ENCODE assay signal across 1 cellular context in the genomic region with DNA sequence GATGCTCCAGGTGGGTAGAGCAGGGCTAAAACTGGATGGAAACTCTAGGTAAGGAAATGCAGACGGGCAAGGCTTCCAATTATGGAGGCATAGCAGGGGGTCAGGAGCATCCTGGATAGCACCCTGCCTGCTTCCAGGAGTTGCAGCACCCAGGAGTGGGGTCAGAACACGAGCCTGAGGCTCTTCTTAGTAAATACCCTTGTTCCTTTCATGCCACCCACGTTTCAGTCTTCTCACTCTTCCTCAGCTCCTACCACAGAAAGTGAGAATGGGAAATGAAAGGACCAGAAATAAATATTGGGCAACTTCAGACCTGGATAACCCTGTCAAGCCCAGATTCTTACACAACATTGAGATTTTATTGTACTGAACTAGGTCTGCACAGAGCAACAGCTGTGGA.
TF ChIP-seq lines count a peak whose summit lies in the region.

No MANE protein-coding gene starts in this region.

TF ChIP-seq in GM12878, 131 proteins besides CTCF, POLR2A, EP300 and RAD21 (continues in another document):
- TF ChIP-seq IKZF1 (conservative IDR thresholded peaks at IDR 0.05) (peak; percentile 42; the same call in 1 of the 2 replicates), E2F8 (IDR thresholded peaks at IDR 0.05; ENCODE audit: low read depth, partially characterized antibody) (no peak), HSF1 (IDR thresholded peaks at IDR 0.05; ENCODE audit: low read depth, low read length) (no peak), ZBED1 (IDR thresholded peaks at IDR 0.05; ENCODE audit: borderline replicate concordance) (no peak), ZNF592 (IDR thresholded peaks at IDR 0.05) (no peak), MEF2B (IDR thresholded peaks at IDR 0.05; ENCODE audit: partially characterized antibody, poor library complexity, severe bottlenecking) (no peak), POLR2AphosphoS5 (IDR thresholded peaks at IDR 0.05; ENCODE audit: low read length) (no peak), EED (IDR thresholded peaks at IDR 0.05; ENCODE audit: low read depth) (peak; percentile 43; the same call in 1 of the 2 replicates), SREBF2 (IDR thresholded peaks at IDR 0.05; ENCODE audit: low read length) (no peak), ZBTB4 (CRISPR knock-in tag; IDR thresholded peaks at IDR 0.05) (no peak), HDAC6 (IDR thresholded peaks at IDR 0.05; ENCODE audit: unreplicated experiment) (no peak), SUPT20H (IDR thresholded peaks at IDR 0.05; ENCODE audit: borderline replicate concordance, control insufficient read depth, low read depth, low read length) (no peak), CBX3 (IDR thresholded peaks at IDR 0.05; ENCODE audit: borderline replicate concordance, low read depth) (no peak), SRF (IDR thresholded peaks at IDR 0.05; ENCODE audit: low read depth in 2 of 2, low read length in 2 of 2) (no peak), CBX5 (IDR thresholded peaks at IDR 0.05; ENCODE audit: low read depth) (no peak), CREB1 (IDR thresholded peaks at IDR 0.05; ENCODE audit: low read depth) (no peak), TBL1XR1 (IDR thresholded peaks at IDR 0.05; ENCODE audit: low read depth, low read length) (no peak), ETV6 (conservative IDR thresholded peaks at IDR 0.05 in 1 of 2, IDR thresholded peaks at IDR 0.05 in 1 of 2; ENCODE audit: borderline replicate concordance in 1 of 2, low read depth in 1 of 2) (no peak), TARDBP (IDR thresholded peaks at IDR 0.05; ENCODE audit: borderline replicate concordance) (no peak), YBX1 (IDR thresholded peaks at IDR 0.05) (no peak), SMAD5 (IDR thresholded peaks at IDR 0.05; ENCODE audit: low read depth) (no peak), RUNX3 (IDR thresholded peaks at IDR 0.05; ENCODE audit: low read length) (peak; percentile 53; the same call in 1 of the 2 replicates), BHLHE40 (IDR thresholded peaks at IDR 0.05; ENCODE audit: borderline replicate concordance in 1 of 2, low read depth in 2 of 2, low read length in 1 of 2) (no peak), NFXL1 (IDR thresholded peaks at IDR 0.05; ENCODE audit: borderline replicate concordance) (no peak), IKZF2 (IDR thresholded peaks at IDR 0.05) (0 out of 4 replicates have a peak, but pooled peaks of 1 of the 2 experiments have one; percentile 20), ZNF24 (IDR thresholded peaks at IDR 0.05) (no peak), RELA (IDR thresholded peaks at IDR 0.05; ENCODE audit: borderline replicate concordance, partially characterized antibody) (no peak), KAT2A (conservative IDR thresholded peaks at IDR 0.05; ENCODE audit: control insufficient read depth, low read depth, low read length) (no peak), HDAC2 (IDR thresholded peaks at IDR 0.05) (no peak), RFX5 (IDR thresholded peaks at IDR 0.05; ENCODE audit: low read depth, low read length) (no peak), MYB (IDR thresholded peaks at IDR 0.05; ENCODE audit: borderline replicate concordance, low read depth, low read length) (no peak), POLR2AphosphoS2 (IDR thresholded peaks at IDR 0.05; ENCODE audit: low read depth, low read length) (no peak)
- TF ChIP-seq, protein P1, sequence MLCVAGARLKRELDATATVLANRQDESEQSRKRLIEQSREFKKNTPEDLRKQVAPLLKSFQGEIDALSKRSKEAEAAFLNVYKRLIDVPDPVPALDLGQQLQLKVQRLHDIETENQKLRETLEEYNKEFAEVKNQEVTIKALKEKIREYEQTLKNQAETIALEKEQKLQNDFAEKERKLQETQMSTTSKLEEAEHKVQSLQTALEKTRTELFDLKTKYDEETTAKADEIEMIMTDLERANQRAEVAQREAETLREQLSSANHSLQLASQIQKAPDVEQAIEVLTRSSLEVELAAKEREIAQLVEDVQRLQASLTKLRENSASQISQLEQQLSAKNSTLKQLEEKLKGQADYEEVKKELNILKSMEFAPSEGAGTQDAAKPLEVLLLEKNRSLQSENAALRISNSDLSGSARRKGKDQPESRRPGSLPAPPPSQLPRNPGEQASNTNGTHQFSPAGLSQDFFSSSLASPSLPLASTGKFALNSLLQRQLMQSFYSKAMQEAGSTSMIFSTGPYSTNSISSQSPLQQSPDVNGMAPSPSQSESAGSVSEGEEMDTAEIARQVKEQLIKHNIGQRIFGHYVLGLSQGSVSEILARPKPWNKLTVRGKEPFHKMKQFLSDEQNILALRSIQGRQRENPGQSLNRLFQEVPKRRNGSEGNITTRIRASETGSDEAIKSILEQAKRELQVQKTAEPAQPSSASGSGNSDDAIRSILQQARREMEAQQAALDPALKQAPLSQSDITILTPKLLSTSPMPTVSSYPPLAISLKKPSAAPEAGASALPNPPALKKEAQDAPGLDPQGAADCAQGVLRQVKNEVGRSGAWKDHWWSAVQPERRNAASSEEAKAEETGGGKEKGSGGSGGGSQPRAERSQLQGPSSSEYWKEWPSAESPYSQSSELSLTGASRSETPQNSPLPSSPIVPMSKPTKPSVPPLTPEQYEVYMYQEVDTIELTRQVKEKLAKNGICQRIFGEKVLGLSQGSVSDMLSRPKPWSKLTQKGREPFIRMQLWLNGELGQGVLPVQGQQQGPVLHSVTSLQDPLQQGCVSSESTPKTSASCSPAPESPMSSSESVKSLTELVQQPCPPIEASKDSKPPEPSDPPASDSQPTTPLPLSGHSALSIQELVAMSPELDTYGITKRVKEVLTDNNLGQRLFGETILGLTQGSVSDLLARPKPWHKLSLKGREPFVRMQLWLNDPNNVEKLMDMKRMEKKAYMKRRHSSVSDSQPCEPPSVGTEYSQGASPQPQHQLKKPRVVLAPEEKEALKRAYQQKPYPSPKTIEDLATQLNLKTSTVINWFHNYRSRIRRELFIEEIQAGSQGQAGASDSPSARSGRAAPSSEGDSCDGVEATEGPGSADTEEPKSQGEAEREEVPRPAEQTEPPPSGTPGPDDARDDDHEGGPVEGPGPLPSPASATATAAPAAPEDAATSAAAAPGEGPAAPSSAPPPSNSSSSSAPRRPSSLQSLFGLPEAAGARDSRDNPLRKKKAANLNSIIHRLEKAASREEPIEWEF (IDR thresholded peaks at IDR 0.05; ENCODE audit: insufficient replicate concordance, low read depth, low read length): no peak
- TF ChIP-seq, protein P2, sequence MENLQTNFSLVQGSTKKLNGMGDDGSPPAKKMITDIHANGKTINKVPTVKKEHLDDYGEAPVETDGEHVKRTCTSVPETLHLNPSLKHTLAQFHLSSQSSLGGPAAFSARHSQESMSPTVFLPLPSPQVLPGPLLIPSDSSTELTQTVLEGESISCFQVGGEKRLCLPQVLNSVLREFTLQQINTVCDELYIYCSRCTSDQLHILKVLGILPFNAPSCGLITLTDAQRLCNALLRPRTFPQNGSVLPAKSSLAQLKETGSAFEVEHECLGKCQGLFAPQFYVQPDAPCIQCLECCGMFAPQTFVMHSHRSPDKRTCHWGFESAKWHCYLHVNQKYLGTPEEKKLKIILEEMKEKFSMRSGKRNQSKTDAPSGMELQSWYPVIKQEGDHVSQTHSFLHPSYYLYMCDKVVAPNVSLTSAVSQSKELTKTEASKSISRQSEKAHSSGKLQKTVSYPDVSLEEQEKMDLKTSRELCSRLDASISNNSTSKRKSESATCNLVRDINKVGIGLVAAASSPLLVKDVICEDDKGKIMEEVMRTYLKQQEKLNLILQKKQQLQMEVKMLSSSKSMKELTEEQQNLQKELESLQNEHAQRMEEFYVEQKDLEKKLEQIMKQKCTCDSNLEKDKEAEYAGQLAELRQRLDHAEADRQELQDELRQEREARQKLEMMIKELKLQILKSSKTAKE (IDR thresholded peaks at IDR 0.05; ENCODE audit: low read depth, poor library complexity, severe bottlenecking): no peak
